29 cellular contexts compared by ENCODE assay signal in the genomic region with DNA sequence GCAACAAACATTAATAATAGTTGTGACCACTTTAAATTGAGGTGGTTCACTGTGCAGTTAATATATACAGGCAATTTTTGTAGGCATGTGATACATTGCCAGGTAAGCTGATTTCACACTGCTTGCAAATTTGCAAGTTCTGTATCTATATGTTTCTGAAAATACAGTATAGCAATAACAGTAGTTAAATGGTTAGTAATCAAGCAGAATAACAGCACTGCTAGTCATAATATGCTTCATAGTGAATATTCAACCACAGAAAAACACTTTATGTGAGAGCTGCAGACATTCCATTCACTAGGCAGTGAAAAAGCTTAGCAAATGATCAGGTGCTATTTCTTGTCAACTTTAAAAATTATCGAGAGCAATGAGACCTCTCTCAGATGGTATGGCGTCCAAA. TPM values are rescaled to one million over a fixed set of nuclear protein-coding genes. Genes with fewer than 3 reads are reported as not detected.
"Had no signal": no experiment of that assay in that cellular context is flagged by ENCODE, and none has a peak within 500 bp of the region (broad histone marks: within the 10 kb centered on the region; RNA-seq: fewer than 3 reads in every experiment).

No MANE protein-coding gene starts in this region.

- H3K4me2 ChIP-seq: neural progenitor cell had no signal

- FAIRE-seq: small intestine, urothelium cell line had no signal

- ATAC-seq: natural killer cell; psoas muscle; right cardiac atrium; right lobe of liver; stimulated activated memory B cell treated with anti-CD40 and anti-IgM and Interleukin-4, amounts not matched to agents 10 μg/mL and 1 μg/mL and 100 μg/mL, for 72 hours; stimulated activated naive CD8-positive, alpha-beta T cell treated with anti-CD3 and anti-CD28 coated beads, Interleukin-15, amount 100 ng/mL, for 72 hours; stimulated activated naive CD8-positive, alpha-beta T cell treated with anti-CD3 and anti-CD28 coated beads, Interleukin-15, Interleukin-2, amounts not matched to agents 100 U/mL and 50 U/mL, for 24 hours had no signal

- DNase-seq: natural killer cell; occipital lobe; ovary; posterior cingulate gyrus; psoas muscle; right cardiac atrium; right lobe of liver; sigmoid colon; small intestine; stimulated activated CD4-positive, alpha-beta T cell treated with anti-CD3 and anti-CD28 coated beads, Interleukin-15, amount 100 ng/mL, for 24 hours; stimulated activated CD4-positive, alpha-beta T cell treated with anti-CD3 and anti-CD28 coated beads, Interleukin-2, amount 100 ng/mL, for 24 hours; stimulated activated CD4-positive, alpha-beta T cell treated with anti-CD3 and anti-CD28 coated beads, Interleukin-2, amount 100 ng/mL, for 48 hours; stimulated activated CD4-positive, alpha-beta T cell treated with anti-CD3 and anti-CD28 coated beads, Interleukin-4, amount 100 ng/mL, for 24 hours; stimulated activated naive CD4-positive, alpha-beta T cell; stimulated activated naive CD8-positive, alpha-beta T cell treated with anti-CD3 and anti-CD28 coated beads, Interleukin-15, amount 100 ng/mL, for 72 hours; stimulated activated naive CD8-positive, alpha-beta T cell treated with anti-CD3 and anti-CD28 coated beads, Interleukin-15, Interleukin-2, amounts not matched to agents 100 U/mL and 50 U/mL, for 24 hours; substantia nigra; testis; upper lobe of left lung had no signal

- H3K9me3 ChIP-seq: ovary, psoas muscle, right lobe of liver, sigmoid colon, suprapubic skin, testis, tibial nerve, upper lobe of left lung, vagina had no signal

- H3K4me1 Mint-ChIP-seq: natural killer cell; stimulated activated memory B cell treated with anti-CD40 and anti-IgM and Interleukin-4, amounts not matched to agents 10 μg/mL and 1 μg/mL and 100 μg/mL, for 72 hours had no signal

- H3K36me3 Mint-ChIP-seq: natural killer cell, neural progenitor cell had no signal

- H3K4me1 ChIP-seq: parathyroid adenoma, right lobe of liver had no signal

- H3K79me2 ChIP-seq: parathyroid adenoma had no signal

- H3K27ac ChIP-seq: neural progenitor cell, ovary, parathyroid adenoma, psoas muscle, right lobe of liver, sigmoid colon, suprapubic skin, testis, tibial nerve, upper lobe of left lung, vagina had no signal

- H3K4me3 ChIP-seq: neural progenitor cell, ovary, psoas muscle, right lobe of liver, sigmoid colon, suprapubic skin, testis, tibial nerve, upper lobe of left lung, vagina had no signal

- H3K9ac ChIP-seq: neural progenitor cell, parathyroid adenoma had no signal

- H2AFZ ChIP-seq: neural progenitor cell, parathyroid adenoma had no signal

- H3K4me3 Mint-ChIP-seq: natural killer cell; nephron; neural progenitor cell; stimulated activated memory B cell treated with anti-CD40 and anti-IgM and Interleukin-4, amounts not matched to agents 10 μg/mL and 1 μg/mL and 100 μg/mL, for 72 hours; stimulated activated naive CD8-positive, alpha-beta T cell treated with anti-CD3 and anti-CD28 coated beads, Interleukin-15, amount 100 ng/mL, for 72 hours had no signal

- H3K27me3 Mint-ChIP-seq: stimulated activated memory B cell treated with anti-CD40 and anti-IgM and Interleukin-4, amounts not matched to agents 10 μg/mL and 1 μg/mL and 100 μg/mL, for 72 hours had no signal

- H3K9me3 Mint-ChIP-seq: natural killer cell; nephron; neural progenitor cell; stimulated activated memory B cell treated with anti-CD40 and anti-IgM and Interleukin-4, amounts not matched to agents 10 μg/mL and 1 μg/mL and 100 μg/mL, for 72 hours; stimulated activated naive CD8-positive, alpha-beta T cell treated with anti-CD3 and anti-CD28 coated beads, Interleukin-15, amount 100 ng/mL, for 72 hours had no signal

- H3K27ac Mint-ChIP-seq: natural killer cell; neural progenitor cell; progenitor cell of endocrine pancreas; stimulated activated memory B cell treated with anti-CD40 and anti-IgM and Interleukin-4, amounts not matched to agents 10 μg/mL and 1 μg/mL and 100 μg/mL, for 72 hours; stimulated activated naive CD8-positive, alpha-beta T cell treated with anti-CD3 and anti-CD28 coated beads, Interleukin-15, amount 100 ng/mL, for 72 hours had no signal

- H3K27me3 ChIP-seq: neural progenitor cell, ovary, right lobe of liver, sigmoid colon, suprapubic skin, testis, tibial nerve, upper lobe of left lung, vagina had no signal

- H3K36me3 ChIP-seq: neural progenitor cell, ovary, right lobe of liver, sigmoid colon, suprapubic skin, tibial nerve, upper lobe of left lung, vagina had no signal

RNA-seq across cellular contexts. Expression of a gene that starts 28.9 kb away (rescaled TPM):
- total RNA-seq: vagina had no signal
- polyA plus RNA-seq: neural cell had no signal
